In the genomic region with DNA sequence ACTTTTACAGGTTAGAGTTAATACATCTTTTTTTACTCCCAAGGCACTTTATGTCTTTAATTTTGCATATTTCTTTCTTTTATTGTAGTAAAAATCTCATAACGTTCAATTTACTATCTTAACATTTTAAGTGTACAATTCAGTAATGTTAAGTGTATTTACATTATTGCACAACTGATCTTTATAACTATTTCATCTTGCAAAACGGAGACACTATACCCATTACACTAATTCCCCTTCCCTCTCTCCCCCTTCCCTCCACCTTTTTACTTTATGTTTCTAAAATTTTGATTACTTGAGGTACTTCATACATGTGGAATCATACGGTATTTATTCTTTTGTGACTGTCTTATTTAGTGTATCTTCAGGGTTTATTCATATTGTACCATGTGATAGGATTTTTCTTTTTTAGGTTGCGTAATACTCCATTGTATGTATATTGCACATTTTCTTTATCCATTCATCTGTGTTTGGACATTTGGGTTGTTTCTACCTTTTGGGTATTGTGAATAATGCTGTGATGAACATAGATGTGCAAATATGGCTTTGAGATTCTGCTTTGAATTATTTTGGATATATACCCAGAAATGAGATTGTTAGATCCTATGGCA, we compare ENCODE assay signal across 31 cellular contexts.
"Had no signal": no experiment of that assay in that cellular context is flagged by ENCODE, and none has a peak within 500 bp of the region (broad histone marks: within the 10 kb centered on the region; RNA-seq: fewer than 3 reads in every experiment).

No MANE protein-coding gene starts in this region.

- H3K4me3 Mint-ChIP-seq: effector memory CD8-positive, alpha-beta T cell; memory B cell; naive B cell; natural killer cell treated with Interleukin-12 subunit alpha and Interleukin-12 subunit beta and Interleukin-15 and Interleukin-18, amount 100 ng/mL, for 72 hours; neural crest cell had no signal

- H3K27me3 Mint-ChIP-seq: effector memory CD8-positive, alpha-beta T cell; memory B cell; naive B cell; natural killer cell treated with Interleukin-12 subunit alpha and Interleukin-12 subunit beta and Interleukin-15 and Interleukin-18, amount 100 ng/mL, for 72 hours; progenitor cell of endocrine pancreas had no signal

- ATAC-seq: effector memory CD8-positive, alpha-beta T cell; heart right ventricle; left ventricle myocardium superior; mucosa of descending colon; natural killer cell treated with Interleukin-12 subunit alpha and Interleukin-12 subunit beta and Interleukin-15 and Interleukin-18, amount 100 ng/mL, for 72 hours; sciatic nerve had no signal

- H3K4me2 ChIP-seq: smooth muscle cell had no signal

- H3K4me1 Mint-ChIP-seq: memory B cell, naive B cell had no signal

- H3K4me1 ChIP-seq: esophagus squamous epithelium, heart right ventricle, lower lobe of right lung, stomach, thyroid gland, vagina had no signal

- H3K27me3 ChIP-seq: esophagus squamous epithelium, heart right ventricle, neutrophil, stomach, thyroid gland, vagina had no signal

- H3K27ac ChIP-seq: esophagus squamous epithelium, heart right ventricle, lower lobe of right lung, neutrophil, parathyroid adenoma, stomach, thyroid gland, vagina had no signal

- H3K27ac Mint-ChIP-seq: effector memory CD8-positive, alpha-beta T cell; memory B cell; naive B cell; natural killer cell treated with Interleukin-12 subunit alpha and Interleukin-12 subunit beta and Interleukin-15 and Interleukin-18, amount 100 ng/mL, for 72 hours; progenitor cell of endocrine pancreas had no signal

- H3K9ac ChIP-seq: parathyroid adenoma had no signal

- H3K4me3 ChIP-seq: esophagus squamous epithelium, heart right ventricle, lower lobe of right lung, mucosa of descending colon, smooth muscle cell, stomach, thyroid gland, vagina had no signal

- DNase-seq: cortex of kidney; effector memory CD8-positive, alpha-beta T cell; erythroblast; esophagus squamous epithelium; foreskin melanocyte; glutamatergic neuron; heart right ventricle; hippocampal formation; islet precursor cell; left ventricle myocardium superior; lower lobe of right lung; mucosa of descending colon; naive B cell; stimulated activated CD4-positive, alpha-beta T cell treated with anti-CD3 and anti-CD28 coated beads, Interleukin-12 subunit alpha, Interleukin-12 subunit beta, amount 100 ng/mL, for 4 hours; stimulated activated CD4-positive, alpha-beta T cell treated with anti-CD3 and anti-CD28 coated beads, Interleukin-1b, Interleukin-23, amount 100 ng/mL, for 48 hours; stimulated activated CD4-positive, alpha-beta T cell treated with anti-CD3 and anti-CD28 coated beads, Interleukin-4, amount 100 ng/mL, for 1 hour; stimulated activated CD8-positive, alpha-beta memory T cell treated with anti-CD3 and anti-CD28 coated beads, Interleukin-4, amount 100 ng/mL, for 48 hours; stimulated activated naive CD4-positive, alpha-beta T cell; stomach; thyroid gland; trophoblast cell had no signal

- H2AFZ ChIP-seq: parathyroid adenoma had no signal

- FAIRE-seq: endometrium had no signal

- H3K9me3 ChIP-seq: neutrophil, thyroid gland, vagina had no signal
